Comparison of ENCODE assay signal across 10 cellular contexts in genomic region chr19:41939861-41940442, GRCh38. TPM values are rescaled to one million over a fixed set of nuclear protein-coding genes. Genes with fewer than 3 reads are reported as not detected.
DNase-seq lines count a peak whose midpoint lies in the region; ATAC-seq, FAIRE-seq and TF ChIP-seq lines count a peak whose summit lies in the region.
"Had no signal": no experiment of that assay in that cellular context is flagged by ENCODE, and none has a peak within 500 bp of the region (broad histone marks: within the 10 kb centered on the region; RNA-seq: fewer than 3 reads in every experiment).

No MANE protein-coding gene starts in this region.

- 0 out of 2 replicates have a peak overlapping the region, but pooled peaks have one; percentile 27 for H3K27ac Mint-ChIP-seq in HFFc6
- peak overlapping the region; percentile 87 for H3K27ac Mint-ChIP-seq in activated CD4-positive, alpha-beta T cell treated with anti-CD3 and anti-CD28 coated beads, Interleukin-2, amount 10 ng/mL, durations not matched to agents 24 days and 14 days

- no peak for TF ChIP-seq CTCF in AG04449 (IDR thresholded peaks at IDR 0.05; ENCODE audit: insufficient read depth, low read length, missing control alignments)
- TF ChIP-seq CTCF in HFFc6 (IDR thresholded peaks at IDR 0.05), result no peak
- TF ChIP-seq CTCF in fibroblast of villous mesenchyme (IDR thresholded peaks at IDR 0.05; ENCODE audit: insufficient read depth, low read depth, low read length), result no peak

- DNase-seq in AG04449 (ENCODE audit: low read depth, low spot score), result no peak
- no peak for DNase-seq in HFFc6
- peak; percentile 78 for DNase-seq in activated CD4-positive, alpha-beta T cell treated with anti-CD3 and anti-CD28 coated beads, Interleukin-2, amount 10 ng/mL, durations not matched to agents 24 days and 14 days
- DNase-seq in fibroblast of villous mesenchyme (ENCODE audit: low read depth), result peak; percentile 18
- DNase-seq in skeletal muscle cell (ENCODE audit: low read depth), result no peak
- DNase-seq in H54 (ENCODE audit: insufficient read length, low spot score), result no peak

- H3K4me3 ChIP-seq in AG04449 (ENCODE audit: low read depth, low read length), result peak overlapping the region; percentile 58
- peak overlapping the region; percentile 68 for H3K4me3 ChIP-seq in fibroblast of villous mesenchyme (ENCODE audit: low read depth, low read length)
- peak overlapping the region; percentile 58 for H3K4me3 ChIP-seq in skeletal muscle cell (ENCODE audit: low read depth, low read length)

- no peaks in the 10 kb centered on the region for H3K9me3 Mint-ChIP-seq in HFFc6
- no peaks in the 10 kb centered on the region for H3K9me3 Mint-ChIP-seq in activated CD4-positive, alpha-beta T cell treated with anti-CD3 and anti-CD28 coated beads, Interleukin-2, amount 10 ng/mL, durations not matched to agents 24 days and 14 days

- CTCF ChIA-PET in AG04449 (lab: Yijun Ruan, JAX), result interaction anchor here (0.6 to 1.1 kb wide), 2 partner anchors 51 to 66 kb away, joined by 3 read pairs; no protein-coding TSS in a partner anchor

- peak overlapping the region; percentile 81 for H3K4me3 Mint-ChIP-seq in HFFc6
- peak overlapping the region; percentile 90 for H3K4me3 Mint-ChIP-seq in activated CD4-positive, alpha-beta T cell treated with anti-CD3 and anti-CD28 coated beads, Interleukin-2, amount 10 ng/mL, durations not matched to agents 24 days and 14 days

- no peak for TF ChIP-seq POLR2A in H54 (IDR thresholded peaks at IDR 0.05; ENCODE audit: low read depth, low read length)

- intact Hi-C loops in activated CD4-positive, alpha-beta T cell treated with anti-CD3 and anti-CD28 coated beads, Interleukin-2, amount 10 ng/mL, durations not matched to agents 24 days and 14 days (cut with micrococcal nuclease), result loop anchor here (10.0 kb wide), 1 partner anchor 395 kb away; no protein-coding TSS in a partner anchor

- FAIRE-seq in H54 (lab: Jason Lieb, UNC), result no peak
- FAIRE-seq: GM18507 had no signal

- peaks cover 6% of the 10 kb centered on the region for H3K27me3 Mint-ChIP-seq in HFFc6 (ENCODE audit: insufficient read depth)
- H3K27me3 Mint-ChIP-seq in activated CD4-positive, alpha-beta T cell treated with anti-CD3 and anti-CD28 coated beads, Interleukin-2, amount 10 ng/mL, durations not matched to agents 24 days and 14 days, result peaks cover 21% of the 10 kb centered on the region

- POLR2A ChIA-PET in AG04449 (lab: Yijun Ruan, JAX), result no interaction called here

- ATAC-seq in GM21360 (IDR thresholded peaks at IDR 0.05; ENCODE audit: unreplicated experiment) (no peak), HG02970 (IDR thresholded peaks at IDR 0.05; ENCODE audit: low FRiP score, unreplicated experiment) (no peak)

- H3K4me1 Mint-ChIP-seq in HFFc6 (ENCODE audit: low read depth), result peaks cover 26% of the 10 kb centered on the region
- peaks cover 36% of the 10 kb centered on the region for H3K4me1 Mint-ChIP-seq in activated CD4-positive, alpha-beta T cell treated with anti-CD3 and anti-CD28 coated beads, Interleukin-2, amount 10 ng/mL, durations not matched to agents 24 days and 14 days

- no peaks in the 10 kb centered on the region for H3K36me3 Mint-ChIP-seq in HFFc6 (ENCODE audit: low read depth)
- H3K36me3 Mint-ChIP-seq in activated CD4-positive, alpha-beta T cell treated with anti-CD3 and anti-CD28 coated beads, Interleukin-2, amount 10 ng/mL, durations not matched to agents 24 days and 14 days (ENCODE audit: low read depth), result no peaks in the 10 kb centered on the region

RNA-seq across cellular contexts. Expression of gene ERFL, which starts 11.7 kb away (rescaled TPM):
- under 1 TPM in 4 of 6 experiments, not detected in 2; 0.09 to 0.17 (median 0.12) TPM for total RNA-seq in HFFc6 (2021; fragmentation: NEBNext Ultra II Directional; extraction: Animal tissue kit (Norgen Biotek cat#: 25700))
- total RNA-seq in activated CD4-positive, alpha-beta T cell treated with anti-CD3 and anti-CD28 coated beads, Interleukin-2, amount 10 ng/mL, durations not matched to agents 24 days and 14 days, result 3.1 and 4.2 TPM in 2 replicates
- total RNA-seq in fibroblast of villous mesenchyme, result under 0.01 TPM in 1 of 2 replicates, not detected in the other

RNA-seq across cellular contexts. Expression of gene RABAC1, which starts 19.2 kb away (rescaled TPM):
- total RNA-seq in HFFc6 (2021; fragmentation: NEBNext Ultra II Directional; extraction: Animal tissue kit (Norgen Biotek cat#: 25700)), result 100 to 1,000 TPM; 245 to 349 (median 258) TPM
- 37.2 and 41.5 TPM in 2 replicates for total RNA-seq in activated CD4-positive, alpha-beta T cell treated with anti-CD3 and anti-CD28 coated beads, Interleukin-2, amount 10 ng/mL, durations not matched to agents 24 days and 14 days
- 105 and 173 TPM in 2 replicates for total RNA-seq in fibroblast of villous mesenchyme

RNA-seq across cellular contexts. Expression of gene ATP1A3, which starts 54.1 kb away (rescaled TPM):
- under 1 TPM in 4 of 6 experiments, not detected in 2; 0.10 to 0.66 (median 0.33) TPM for total RNA-seq in HFFc6 (2021; fragmentation: NEBNext Ultra II Directional; extraction: Animal tissue kit (Norgen Biotek cat#: 25700))
- 0.68 and 1.2 TPM in 2 replicates for total RNA-seq in activated CD4-positive, alpha-beta T cell treated with anti-CD3 and anti-CD28 coated beads, Interleukin-2, amount 10 ng/mL, durations not matched to agents 24 days and 14 days
- not detected in 2 replicates for total RNA-seq in fibroblast of villous mesenchyme
- total RNA-seq: subcutaneous adipose tissue had no signal

RNA-seq across cellular contexts. Expression of gene ARHGEF1, which starts 57.0 kb away (rescaled TPM):
- 10 to 100 TPM; 63.8 to 73.3 (median 68.2) TPM for total RNA-seq in HFFc6 (2021; fragmentation: NEBNext Ultra II Directional; extraction: Animal tissue kit (Norgen Biotek cat#: 25700))
- 365 and 378 TPM in 2 replicates for total RNA-seq in activated CD4-positive, alpha-beta T cell treated with anti-CD3 and anti-CD28 coated beads, Interleukin-2, amount 10 ng/mL, durations not matched to agents 24 days and 14 days
- total RNA-seq in fibroblast of villous mesenchyme, result 35.0 and 38.3 TPM in 2 replicates

Comparison
In these comparisons a context has a peak if more than half of its experiments do, and no peak if none do; other contexts are left out.
1. DNase-seq: peak in activated CD4-positive, alpha-beta T cell treated with anti-CD3 and anti-CD28 coated beads, Interleukin-2, amount 10 ng/mL, durations not matched to agents 24 days and 14 days (single experiment) and fibroblast of villous mesenchyme (single experiment); none in AG04449 (single experiment), HFFc6 (single experiment), skeletal muscle cell (single experiment) and H54 (single experiment).
2. Peak in every context shown above with its lines, with median percentiles within 50 percentile points of each other: H3K4me3 ChIP-seq.